Comparison of ENCODE assay signal across 27 cellular contexts in genomic region chr2:99674031-99674430, GRCh38.
"Had no signal": no experiment of that assay in that cellular context is flagged by ENCODE, and none has a peak within 500 bp of the region (broad histone marks: within the 10 kb centered on the region; RNA-seq: fewer than 3 reads in every experiment).

No MANE protein-coding gene starts in this region.

- H3K4me1 ChIP-seq: parathyroid adenoma, right lobe of liver, vagina had no signal

- H3K79me2 ChIP-seq: parathyroid adenoma had no signal

- H3K27ac ChIP-seq: cardiac muscle cell, coronary artery, dorsolateral prefrontal cortex, lower lobe of right lung, parathyroid adenoma, right lobe of liver, thoracic aorta, vagina had no signal

- H3K4me3 Mint-ChIP-seq: activated naive CD8-positive, alpha-beta T cell; neural crest cell; stimulated activated naive CD8-positive, alpha-beta T cell treated with anti-CD3 and anti-CD28 coated beads, Interleukin-15, Interleukin-2, amounts not matched to agents 100 ng/mL and 50 ng/mL, for 24 hours; T-helper 2 cell treated with Interferon-gamma antibody and Interleukin-4, amounts not matched to agents 5 μg/mL and 100 μg/mL, for 36 hours; type B pancreatic cell had no signal

- DNase-seq: activated CD4-positive, alpha-beta T cell treated with anti-CD3 and anti-CD28 coated beads for 4 hours; activated CD4-positive, alpha-beta T cell treated with anti-CD3 and anti-CD28 coated beads, Interleukin-2, amount 50 U/mL, for 48 hours; activated CD4-positive, CD25-positive, alpha-beta regulatory T cell; activated CD8-positive, alpha-beta memory T cell treated with anti-CD3 and anti-CD28 coated beads for 24 hours; activated effector memory CD4-positive, alpha-beta T cell treated with Interleukin-2 at 50 U/mL for 16 hours; activated naive CD4-positive, alpha-beta T cell treated with Interleukin-2 at 50 U/mL for 16 hours; anterior cingulate cortex; dorsolateral prefrontal cortex; foreskin fibroblast; hippocampal formation; left colon; lower lobe of right lung; nucleus accumbens; right lobe of liver; stimulated activated CD4-positive, alpha-beta T cell treated with anti-CD3 and anti-CD28 coated beads, Interleukin-2, amount 100 ng/mL, for 48 hours; T-helper 1 cell had no signal

- H3K36me3 Mint-ChIP-seq: activated naive CD8-positive, alpha-beta T cell had no signal

- H3K9ac ChIP-seq: parathyroid adenoma had no signal

- H3K9me3 ChIP-seq: lower lobe of right lung, right lobe of liver, thoracic aorta, vagina had no signal

- H2AFZ ChIP-seq: parathyroid adenoma had no signal

- H3K27me3 Mint-ChIP-seq: activated naive CD8-positive, alpha-beta T cell; stimulated activated naive CD8-positive, alpha-beta T cell treated with anti-CD3 and anti-CD28 coated beads, Interleukin-15, Interleukin-2, amounts not matched to agents 100 ng/mL and 50 ng/mL, for 24 hours; type B pancreatic cell had no signal

- H3K9me3 Mint-ChIP-seq: neural crest cell; T-helper 2 cell treated with Interferon-gamma antibody and Interleukin-4, amounts not matched to agents 5 μg/mL and 100 μg/mL, for 36 hours had no signal

- H3K4me3 ChIP-seq: cardiac muscle cell, coronary artery, dorsolateral prefrontal cortex, lower lobe of right lung, right lobe of liver, thoracic aorta, vagina had no signal

- H3K27ac Mint-ChIP-seq: activated naive CD8-positive, alpha-beta T cell; stimulated activated naive CD8-positive, alpha-beta T cell treated with anti-CD3 and anti-CD28 coated beads, Interleukin-15, Interleukin-2, amounts not matched to agents 100 ng/mL and 50 ng/mL, for 24 hours; T-helper 2 cell treated with Interferon-gamma antibody and Interleukin-4, amounts not matched to agents 5 μg/mL and 100 μg/mL, for 36 hours; type B pancreatic cell had no signal

- H3K27me3 ChIP-seq: cardiac muscle cell, dorsolateral prefrontal cortex, right lobe of liver, vagina had no signal

- H3K36me3 ChIP-seq: cardiac muscle cell, lower lobe of right lung, right lobe of liver, thoracic aorta, vagina had no signal

- ATAC-seq: esophagus mucosa, left colon, lower lobe of right lung, right lobe of liver had no signal
